Comparison of ENCODE assay signal across 22 cellular contexts in the genomic region with DNA sequence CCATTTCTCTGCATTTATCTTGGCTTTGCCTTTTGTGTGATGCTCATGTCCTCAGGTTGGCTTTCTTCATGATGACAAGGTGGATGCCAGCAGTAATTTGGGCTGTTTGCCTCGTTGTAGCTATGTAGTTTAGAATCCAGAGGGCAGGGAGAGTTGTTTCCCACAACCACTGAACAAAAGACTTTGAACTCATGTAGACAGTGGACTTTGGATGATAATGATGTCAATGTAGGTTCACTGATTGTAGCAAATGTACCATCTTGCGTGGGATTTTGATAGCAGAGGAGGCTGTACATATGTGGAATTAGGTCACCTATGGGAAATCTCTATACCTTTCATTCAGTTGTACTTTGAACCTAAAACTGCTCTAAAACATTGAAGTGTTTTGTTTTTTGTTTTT. TPM values are rescaled to one million over a fixed set of nuclear protein-coding genes. Genes with fewer than 3 reads are reported as not detected.
DNase-seq lines count a peak whose midpoint lies in the region; ATAC-seq, FAIRE-seq and TF ChIP-seq lines count a peak whose summit lies in the region.
"Had no signal": no experiment of that assay in that cellular context is flagged by ENCODE, and none has a peak within 500 bp of the region (broad histone marks: within the 10 kb centered on the region; RNA-seq: fewer than 3 reads in every experiment).

No MANE protein-coding gene starts in this region.

- no peak for TF ChIP-seq POLR2A in HepG2 (IDR thresholded peaks at IDR 0.05; ENCODE audit: insufficient read depth in 1 of 2, low read depth in 2 of 2, low read length in 2 of 2)

- H3K27me3 ChIP-seq in hepatocyte (no peaks in the 10 kb centered on the region), HepG2 (ENCODE audit: control insufficient read depth in 1 of 2, insufficient read depth in 2 of 2, low read length in 2 of 2) (no peaks in the 10 kb centered on the region), small intestine (ENCODE audit: control insufficient read depth in 2 of 2, insufficient read depth in 2 of 2, low read length in 2 of 2) (no peaks in the 10 kb centered on the region)
- H3K27me3 ChIP-seq: BE2C; BLaER1 treated with 17β-estradiol and CSF1 and Interleukin-3, amounts not matched to agents 10 nM and 100 nM had no signal

- FAIRE-seq in GM18507 (lab: Jason Lieb, UNC) (peak; percentile 54), HepG2 (lab: Jason Lieb, UNC) (no peak), small intestine (lab: Jason Lieb, UNC) (no peak)
- FAIRE-seq: A549, G401.6 had no signal

- BruUV-seq in HepG2 (replicated peaks; lab: Mats Ljungman, UMichigan) = no TSS peak

- no peak overlapping the region for H3K9ac ChIP-seq in HepG2 (ENCODE audit: insufficient read depth, low read depth, low read length)
- H3K9ac ChIP-seq: BLaER1 treated with 17β-estradiol and CSF1 and Interleukin-3, amounts not matched to agents 10 nM and 100 nM had no signal

- DNase-seq in GM18507 (ENCODE audit: extremely low spot score, insufficient read length, low read depth) (no peak), hepatocyte (ENCODE audit: low spot score) (peak; percentile 6), HepG2 (ENCODE audit: low spot score) (peak; percentile 35), small intestine (peak; percentile 49), NCI-H2171 (lab: John Stamatoyannopoulos, UW) (no peak), NCI-H446 (lab: John Stamatoyannopoulos, UW) (no peak), D341Med (ENCODE audit: low spot score) (no peak)
- DNase-seq: 8988T; ACHN; AML-193; BE2C; Calu3; CD4-positive, alpha-beta memory T cell; COR-L47; DMS153; DND-41; H9 had no signal

- H3K27ac ChIP-seq in hepatocyte = no peak overlapping the region
- H3K27ac ChIP-seq in HepG2 (ENCODE audit: extremely low read length, insufficient read depth, low read length) = no peak overlapping the region
- no peak overlapping the region for H3K27ac ChIP-seq in small intestine (ENCODE audit: low read depth in 1 of 2, low read length in 1 of 2)
- H3K27ac ChIP-seq: A549; BLaER1 treated with 17β-estradiol and CSF1 and Interleukin-3, amounts not matched to agents 10 nM and 100 nM had no signal

- CTCF ChIA-PET in HepG2 (lab: Yijun Ruan, JAX; ENCODE audit: low intra/inter-chr PET ratio, low total read pairs) = no interaction called here

- H3K4me1 ChIP-seq in hepatocyte (ENCODE audit: insufficient read depth) (no peaks in the 10 kb centered on the region), HepG2 (ENCODE audit: insufficient read depth, low read length) (peaks cover 14% of the 10 kb centered on the region), small intestine (ENCODE audit: control insufficient read depth in 2 of 2, insufficient read depth in 1 of 2, low read depth in 1 of 2, low read length in 1 of 2) (no peaks in the 10 kb centered on the region)
- H3K4me1 ChIP-seq: A549; BE2C; BLaER1 treated with 17β-estradiol and CSF1 and Interleukin-3, amounts not matched to agents 10 nM and 100 nM had no signal

- H4K20me1 ChIP-seq in hepatocyte (ENCODE audit: insufficient read depth, poor library complexity, severe bottlenecking) (no peaks in the 10 kb centered on the region), HepG2 (ENCODE audit: insufficient read depth, low read length) (no peaks in the 10 kb centered on the region)
- H4K20me1 ChIP-seq: BLaER1 treated with 17β-estradiol and CSF1 and Interleukin-3, amounts not matched to agents 10 nM and 100 nM had no signal

- H2AFZ ChIP-seq in hepatocyte (no peak overlapping the region), HepG2 (ENCODE audit: low read length) (no peak overlapping the region)
- H2AFZ ChIP-seq: GM23338 had no signal

- TF ChIP-seq EP300 in HepG2 (IDR thresholded peaks at IDR 0.05; ENCODE audit: low read depth in 2 of 2, low read length in 2 of 2) (no peak), HepG2 (CRISPR knock-in tag; IDR thresholded peaks at IDR 0.05; ENCODE audit: borderline replicate concordance) (no peak)

- TF ChIP-seq CTCF in hepatocyte (IDR thresholded peaks at IDR 0.05; ENCODE audit: poor library complexity) = no peak
- TF ChIP-seq CTCF in HepG2 (CRISPR knock-in tag; IDR thresholded peaks at IDR 0.05) = no peak

- H3K36me3 ChIP-seq in hepatocyte (replicated peaks; ENCODE audit: insufficient read depth, low read depth) (no peaks in the 10 kb centered on the region), HepG2 (replicated peaks in 1 of 2; ENCODE audit: control insufficient read depth in 1 of 2, insufficient read depth in 2 of 2, low read length in 2 of 2) (no peaks in the 10 kb centered on the region), small intestine (ENCODE audit: control insufficient read depth in 2 of 2, insufficient read depth in 2 of 2, low read length in 2 of 2) (no peaks in the 10 kb centered on the region)
- H3K36me3 ChIP-seq: BE2C had no signal

- WGBS in hepatocyte (ENCODE audit: low lambda C conversion rate, missing lambda C conversion rate) = 80% methylated on average over 2 of the region's 2 CpGs
- WGBS in HepG2 (ENCODE audit: low lambda C conversion rate) = 53% methylated on average over 2 of the region's 2 CpGs
- WGBS in small intestine, 3 donors = 17 to 70% (median 56%) methylated on average over 2 of the region's 2 CpGs

- H3K9me3 ChIP-seq in hepatocyte (ENCODE audit: low read depth) = no peaks in the 10 kb centered on the region
- no peaks in the 10 kb centered on the region for H3K9me3 ChIP-seq in HepG2 (ENCODE audit: low read length)
- no peaks in the 10 kb centered on the region for H3K9me3 ChIP-seq in small intestine (ENCODE audit: control insufficient read depth, low read depth)
- H3K9me3 ChIP-seq: A549, BE2C had no signal

- no peak for TF ChIP-seq RAD21 in HepG2 (CRISPR knock-in tag; IDR thresholded peaks at IDR 0.05)

- H3K4me2 ChIP-seq in hepatocyte = no peak overlapping the region
- H3K4me2 ChIP-seq in HepG2 (ENCODE audit: low read depth, low read length) = no peak overlapping the region
- H3K4me2 ChIP-seq: A549; BLaER1 treated with 17β-estradiol and CSF1 and Interleukin-3, amounts not matched to agents 10 nM and 100 nM; GM23338 had no signal

- peak; percentile 63 for ATAC-seq in HepG2
- ATAC-seq: A549, GM23338, HCT116 had no signal

- H3K9me2 ChIP-seq in hepatocyte (replicated peaks; ENCODE audit: insufficient read depth) = no peaks in the 10 kb centered on the region

- H3K79me2 ChIP-seq in hepatocyte = no peaks in the 10 kb centered on the region
- no peaks in the 10 kb centered on the region for H3K79me2 ChIP-seq in HepG2 (ENCODE audit: insufficient read depth, low read length)

- H3K4me3 ChIP-seq in hepatocyte (no peak overlapping the region), HepG2 (replicated peaks in 1 of 3; ENCODE audit: insufficient read depth in 1 of 3, low read depth in 2 of 3, low read length in 3 of 3) (no peak overlapping the region), small intestine (ENCODE audit: low read depth in 1 of 2, low read length in 2 of 2) (no peak overlapping the region)
- H3K4me3 ChIP-seq: A549; BLaER1 treated with 17β-estradiol and CSF1 and Interleukin-3, amounts not matched to agents 10 nM and 100 nM; GM23338 had no signal

- intact Hi-C loops in HepG2 (cut with micrococcal nuclease; ENCODE audit: unreplicated experiment) = no loop called here

- in situ Hi-C loops in HepG2 (cut with HindIII; ENCODE audit: extremely low pct_ligation_motif_present, low pct_unique_long_range_greater_than_20kb) = no loop called here

- POLR2A ChIA-PET in HepG2 (lab: Yijun Ruan, JAX) = no interaction called here

TF ChIP-seq in HepG2, 621 proteins besides CTCF, POLR2A, EP300 and RAD21 (continues in another document):
- TF ChIP-seq SMARCE1 (IDR thresholded peaks at IDR 0.05; ENCODE audit: borderline replicate concordance) = no peak
- no peak for TF ChIP-seq SNRNP70 (IDR thresholded peaks at IDR 0.05; ENCODE audit: low read depth, low read length)
- no peak for TF ChIP-seq MYC (CRISPR knock-in tag; IDR thresholded peaks at IDR 0.05; ENCODE audit: borderline replicate concordance)
- TF ChIP-seq ZBTB44 (CRISPR knock-in tag; IDR thresholded peaks at IDR 0.05) = no peak
- no peak for TF ChIP-seq IKZF4 (CRISPR knock-in tag; IDR thresholded peaks at IDR 0.05; ENCODE audit: borderline replicate concordance, low read depth, not compliant biosample characterization)

RNA-seq across cellular contexts. Expression of gene MND1, which starts 41.3 kb away (rescaled TPM):
- total RNA-seq in hepatocyte (4.3 and 5.8 TPM in 2 replicates), HepG2 (2016; rRNA removed; fragmentation: Illumina TruSeq; extraction: Trizol) (30.7 and 40.7 TPM in 2 replicates)
- polyA plus RNA-seq in hepatocyte (2.2 and 3.0 TPM in 2 replicates), HepG2 (2011; rRNA removed) (2.3 and 4.8 TPM in 2 replicates), small intestine (1 to 10 TPM in 2 of 3 donors, not detected in 1; 3.8 to 9.3 TPM)
- 23.9 and 26.6 TPM in 2 replicates for total RNA-seq in HepG2 (2016; cell fraction: cytosol; rRNA removed; fragmentation: Illumina TruSeq; extraction: Trizol; ENCODE audit: low read depth)
- total RNA-seq in HepG2 (2016; cell fraction: insoluble cytoplasmic fraction; rRNA removed; fragmentation: Illumina TruSeq; extraction: Trizol) = 28.8 and 43.1 TPM in 2 replicates
- 27.2 and 33.0 TPM in 2 replicates for total RNA-seq in HepG2 (2016; cell fraction: membrane; rRNA removed; fragmentation: Illumina TruSeq; extraction: Trizol)
- 13.2 and 15.2 TPM in 2 replicates for total RNA-seq in HepG2 (2016; cell fraction: nucleus; rRNA removed; fragmentation: Illumina TruSeq; extraction: Trizol)
- polyA plus RNA-seq in HepG2 (2011; cell fraction: cytosol; rRNA removed) = 1.7 TPM in 2 replicates
- 1.4 and 1.6 TPM in 2 replicates for polyA plus RNA-seq in HepG2 (2011; cell fraction: nucleus; rRNA removed)
- 8.8 and 14.8 TPM in 2 replicates for polyA plus RNA-seq in HepG2 (2012)
- 20.8 and 21.2 TPM in 2 replicates for polyA plus RNA-seq in HepG2 (2016; cell fraction: cytosol; fragmentation: Illumina TruSeq; extraction: Trizol; ENCODE audit: low read depth)
- 45.9 and 54.7 TPM in 2 replicates for polyA plus RNA-seq in HepG2 (2016; cell fraction: insoluble cytoplasmic fraction; fragmentation: Illumina TruSeq; extraction: Trizol; ENCODE audit: low read depth)
- polyA plus RNA-seq in HepG2 (2016; cell fraction: membrane; fragmentation: Illumina TruSeq; extraction: Trizol; ENCODE audit: low read depth) = 31.4 and 32.2 TPM in 2 replicates
- polyA plus RNA-seq in HepG2 (2016; cell fraction: nucleus; fragmentation: Illumina TruSeq; extraction: Trizol; ENCODE audit: insufficient read depth, low read depth) = 22.1 and 22.4 TPM in 2 replicates
- polyA minus RNA-seq in HepG2 (2011; rRNA and poly(A)+ RNA removed; ENCODE audit: low replicate concordance) = 0.16 and 0.28 TPM in 2 replicates
- polyA minus RNA-seq in HepG2 (2011; cell fraction: cytosol; rRNA and poly(A)+ RNA removed) = 3.8 and 4.7 TPM in 2 replicates
- polyA minus RNA-seq in HepG2 (2011; cell fraction: nucleus; rRNA and poly(A)+ RNA removed) = 2.1 and 3.6 TPM in 2 replicates
- total RNA-seq: CD4-positive, alpha-beta memory T cell had no signal

Comparison
In these comparisons a context has a peak if more than half of its experiments do, and no peak if none do; other contexts are left out.
1. DNase-seq: peak in hepatocyte (single experiment), HepG2 (single experiment) and small intestine (single experiment); none in GM18507 (single experiment), NCI-H2171 (single experiment), NCI-H446 (0 of 2) and D341Med (single experiment).